ENCODE assay signal across 8 cellular contexts in the genomic region with DNA sequence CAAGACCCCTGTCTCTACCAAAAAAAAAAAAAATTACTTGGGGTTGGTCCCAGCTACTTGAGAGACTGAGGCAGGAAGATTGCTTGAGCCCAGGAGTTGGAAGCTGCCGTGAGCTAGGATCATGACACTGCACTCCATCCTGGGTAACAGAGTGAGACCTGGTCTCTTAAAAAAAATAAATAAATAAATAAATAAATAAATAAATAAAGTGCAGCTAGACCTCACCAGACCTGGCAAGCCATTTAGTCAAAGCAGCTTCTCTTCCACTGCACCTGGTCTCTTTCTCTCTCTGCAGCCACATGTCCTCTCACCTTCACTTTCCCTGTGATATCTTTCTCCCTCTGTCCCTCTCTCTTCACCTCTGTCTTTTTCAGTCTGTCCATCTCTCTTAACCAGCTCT.
"Had no signal": no experiment of that assay in that cellular context is flagged by ENCODE, and none has a peak within 500 bp of the region (broad histone marks: within the 10 kb centered on the region; RNA-seq: fewer than 3 reads in every experiment).

No MANE protein-coding gene starts in this region.

- DNase-seq: GDM1, GF-D8 had no signal

- H3K4me3 ChIP-seq: GM12878 had no signal

- ATAC-seq: GM12878 had no signal

- FAIRE-seq: G401.6, GM12878, GM12891, GM12892, GM18507, GM19239 had no signal
